ENCODE assay signal across 14 cellular contexts in the genomic region with DNA sequence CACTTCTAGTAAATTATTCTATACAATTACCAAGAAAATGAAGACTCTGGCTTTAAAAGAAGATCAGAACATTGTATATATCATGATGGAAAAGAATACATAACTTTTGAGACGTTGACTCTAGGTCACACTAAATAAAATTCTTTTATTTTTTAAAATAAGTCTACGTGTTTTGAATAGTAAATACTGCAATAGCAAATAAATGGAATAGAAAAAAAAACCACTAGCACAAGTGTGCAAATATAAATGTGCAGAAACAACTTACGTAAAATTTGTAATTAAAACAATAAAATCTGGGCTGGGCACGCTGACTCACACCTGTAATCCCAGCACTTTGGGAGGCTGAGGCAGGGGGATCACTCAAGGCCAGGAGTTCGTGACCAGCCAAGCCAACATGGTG.
A peak's percentile ranks its signal among the peaks of the same experiment; 100 is the strongest.
DNase-seq lines count a peak whose midpoint lies in the region; ATAC-seq lines count a peak whose summit lies in the region.
"Had no signal": no experiment of that assay in that cellular context is flagged by ENCODE, and none has a peak within 500 bp of the region (broad histone marks: within the 10 kb centered on the region; RNA-seq: fewer than 3 reads in every experiment).

No MANE protein-coding gene starts in this region.

- no peaks in the 10 kb centered on the region for H3K27me3 ChIP-seq in BLaER1 treated with 17β-estradiol and CSF1 and Interleukin-3, amounts not matched to agents 10 nM and 100 nM
- no peaks in the 10 kb centered on the region for H3K27me3 ChIP-seq in layer of hippocampus (ENCODE audit: control insufficient read depth, insufficient read depth, low read length)
- H3K27me3 ChIP-seq: BE2C had no signal

- in situ Hi-C loops in KBM-7 (cut with MboI; ENCODE audit: low pct_unique_long_range_greater_than_20kb, low sequenced_read_pairs): loop anchor here (25.0 kb wide), 1 partner anchor 193 kb away; no protein-coding TSS in a partner anchor

- no peak for ATAC-seq in GM18909 (IDR thresholded peaks at IDR 0.05; ENCODE audit: poor library complexity, unreplicated experiment)

- H3K27ac ChIP-seq in BLaER1 treated with 17β-estradiol and CSF1 and Interleukin-3, amounts not matched to agents 10 nM and 100 nM: no peak overlapping the region
- peak overlapping the region; percentile 48 for H3K27ac ChIP-seq in cingulate gyrus (ENCODE audit: low read depth, low read length)
- H3K27ac ChIP-seq in layer of hippocampus (ENCODE audit: low read depth, low read length): peak overlapping the region; percentile 46

- H3K4me1 ChIP-seq in BLaER1 treated with 17β-estradiol and CSF1 and Interleukin-3, amounts not matched to agents 10 nM and 100 nM: peaks cover 39 to 86% (median 59%) of the 10 kb centered on the region in 10 experiments

- no peak overlapping the region for H3K4me3 ChIP-seq in BLaER1 treated with 17β-estradiol and CSF1 and Interleukin-3, amounts not matched to agents 10 nM and 100 nM

- peaks cover 54 to 100% (median 90%) of the 10 kb centered on the region in 11 experiments for H4K20me1 ChIP-seq in BLaER1 treated with 17β-estradiol and CSF1 and Interleukin-3, amounts not matched to agents 10 nM and 100 nM

- no peak overlapping the region for H3K9ac ChIP-seq in BLaER1 treated with 17β-estradiol and CSF1 and Interleukin-3, amounts not matched to agents 10 nM and 100 nM

- H3K9me3 ChIP-seq in BLaER1 treated with 17β-estradiol and CSF1 and Interleukin-3, amounts not matched to agents 10 nM and 100 nM (replicated peaks in 1 of 11): no peaks in the 10 kb centered on the region
- H3K9me3 ChIP-seq: BE2C had no signal

- H3K36me3 ChIP-seq in BLaER1 treated with 17β-estradiol and CSF1 and Interleukin-3, amounts not matched to agents 10 nM and 100 nM: peaks cover 0 to 16% (median 2%) of the 10 kb centered on the region in 11 experiments; a peak in 7 of 22 replicates
- H3K36me3 ChIP-seq: BE2C had no signal

- H3K4me2 ChIP-seq in BLaER1 treated with 17β-estradiol and CSF1 and Interleukin-3, amounts not matched to agents 10 nM and 100 nM: peak overlapping the region; percentile 11 to 82 (median 53); a peak in 12 of 22 replicates

- no peak for DNase-seq in activated T-cell treated with anti-CD3 and anti-CD28 coated beads, Interleukin-2, amount 50 U/mL, for 48 hours
- no peak for DNase-seq in KBM-7
- DNase-seq: ACHN; BE2C; CD4-positive, alpha-beta memory T cell; DMS153; DMS79; GDM1; H9; IMR-90 had no signal

Comparison
In these comparisons a context has a peak if more than half of its experiments do, and no peak if none do; other contexts are left out.
1. H3K27ac ChIP-seq: peak in cingulate gyrus (single experiment) and layer of hippocampus (single experiment); none in BLaER1 treated with 17β-estradiol and CSF1 and Interleukin-3, amounts not matched to agents 10 nM and 100 nM (0 of 11).